In genomic region chr11:66012946-66013761, GRCh38 we compare ENCODE assay signal across 18 cellular contexts. TPM values are rescaled to one million over a fixed set of nuclear protein-coding genes. Genes with fewer than 3 reads are reported as not detected.
DNase-seq lines count a peak whose midpoint lies in the region; ATAC-seq and TF ChIP-seq lines count a peak whose summit lies in the region.
"Had no signal": no experiment of that assay in that cellular context is flagged by ENCODE, and none has a peak within 500 bp of the region (broad histone marks: within the 10 kb centered on the region; RNA-seq: fewer than 3 reads in every experiment).

No MANE protein-coding gene starts in this region.

- H3K27me3 Mint-ChIP-seq in activated T-cell treated with anti-CD3 and anti-CD28 coated beads, Interleukin-2, amount 50 U/mL, for 72 hours (ENCODE audit: low read depth), result peaks cover 21% of the 10 kb centered on the region

- no peaks in the 10 kb centered on the region for H3F3A ChIP-seq in smooth muscle cell (ENCODE audit: low read depth)

- H3K79me2 ChIP-seq in smooth muscle cell (ENCODE audit: low read depth), result no peaks in the 10 kb centered on the region

- no peaks in the 10 kb centered on the region for H3K9me3 Mint-ChIP-seq in activated T-cell treated with anti-CD3 and anti-CD28 coated beads, Interleukin-2, amount 50 U/mL, for 72 hours
- H3K9me3 Mint-ChIP-seq: activated CD4-positive, alpha-beta T cell treated with anti-CD3 and anti-CD28 coated beads, Interleukin-2, amount 10 ng/mL, durations not matched to agents 7 days and 5 days; nephron; stimulated activated naive B cell treated with anti-CD40 and anti-IgM and Interleukin-4, amounts not matched to agents 10 μg/mL and 1 μg/mL and 100 μg/mL, for 72 hours; T-cell had no signal

- H3K27ac Mint-ChIP-seq in activated T-cell treated with anti-CD3 and anti-CD28 coated beads, Interleukin-2, amount 50 U/mL, for 72 hours, result no peak overlapping the region
- H3K27ac Mint-ChIP-seq: activated CD4-positive, alpha-beta T cell treated with anti-CD3 and anti-CD28 coated beads, Interleukin-2, amount 10 ng/mL, durations not matched to agents 7 days and 5 days; nephron; stimulated activated naive B cell treated with anti-CD40 and anti-IgM and Interleukin-4, amounts not matched to agents 10 μg/mL and 1 μg/mL and 100 μg/mL, for 72 hours; T-cell had no signal

- H3K4me1 ChIP-seq in smooth muscle cell (ENCODE audit: low read depth), result no peaks in the 10 kb centered on the region

- no peak overlapping the region for H3K4me3 ChIP-seq in epithelial cell of esophagus (ENCODE audit: low read length)
- H3K4me3 ChIP-seq in smooth muscle cell, result no peak overlapping the region
- H3K4me3 ChIP-seq: left ventricle myocardium inferior, right atrium auricular region had no signal

- H3K4me2 ChIP-seq in smooth muscle cell, result no peak overlapping the region

- peaks cover 7% of the 10 kb centered on the region for H3K4me1 Mint-ChIP-seq in activated T-cell treated with anti-CD3 and anti-CD28 coated beads, Interleukin-2, amount 50 U/mL, for 72 hours (ENCODE audit: low read depth)
- H3K4me1 Mint-ChIP-seq: activated CD4-positive, alpha-beta T cell treated with anti-CD3 and anti-CD28 coated beads, Interleukin-2, amount 10 ng/mL, durations not matched to agents 7 days and 5 days; nephron had no signal

- no peak overlapping the region for H2AFZ ChIP-seq in smooth muscle cell (ENCODE audit: low read depth)

- H3K9me3 ChIP-seq in smooth muscle cell (replicated peaks; ENCODE audit: low read depth), result no peaks in the 10 kb centered on the region
- H3K9me3 ChIP-seq: left ventricle myocardium inferior, right atrium auricular region had no signal

- TF ChIP-seq CTCF in epithelial cell of esophagus (IDR thresholded peaks at IDR 0.05; ENCODE audit: insufficient read depth, low read depth, low read length, missing control alignments) (no peak), smooth muscle cell (IDR thresholded peaks at IDR 0.05; ENCODE audit: borderline replicate concordance, insufficient read depth, poor library complexity, severe bottlenecking) (no peak)

- 72% methylated on average over 12 of the region's 12 CpGs for WGBS in smooth muscle cell (ENCODE audit: low lambda C conversion rate)

- H3K27me3 ChIP-seq in smooth muscle cell (ENCODE audit: low read depth), result peaks cover 14% of the 10 kb centered on the region

- H3K4me3 Mint-ChIP-seq in activated T-cell treated with anti-CD3 and anti-CD28 coated beads, Interleukin-2, amount 50 U/mL, for 72 hours, result no peak overlapping the region
- H3K4me3 Mint-ChIP-seq: activated CD4-positive, alpha-beta T cell treated with anti-CD3 and anti-CD28 coated beads, Interleukin-2, amount 10 ng/mL, durations not matched to agents 7 days and 5 days; nephron; stimulated activated naive B cell treated with anti-CD40 and anti-IgM and Interleukin-4, amounts not matched to agents 10 μg/mL and 1 μg/mL and 100 μg/mL, for 72 hours had no signal

- DNase-seq in DMS53 (lab: John Stamatoyannopoulos, UW) (peak; percentile 25), DMS53 treated with DMSO at 0.1 percent for 48 hours (lab: John Stamatoyannopoulos, UW; ENCODE audit: unreplicated experiment) (no peak), NCI-H226 (peak; percentile 56), epithelial cell of esophagus (ENCODE audit: low read depth) (peak; percentile 75), smooth muscle cell (lab: John Stamatoyannopoulos, UW; ENCODE audit: unreplicated experiment) (no peak), NAMALWA (ENCODE audit: low spot score) (no peak)
- DNase-seq in stimulated activated CD4-positive, alpha-beta T cell treated with anti-CD3 and anti-CD28 coated beads, Interleukin-15, amount 100 ng/mL, for 24 hours, result no peak
- DNase-seq in activated T-cell treated with anti-CD3 and anti-CD28 coated beads, Interleukin-2, amount 50 U/mL, for 72 hours, result no peak
- DNase-seq: activated CD4-positive, alpha-beta T cell treated with anti-CD3 and anti-CD28 coated beads, Interleukin-2, amount 10 ng/mL, durations not matched to agents 7 days and 5 days; COR-L47; left ventricle myocardium inferior; NCI-H1048; stimulated activated naive B cell treated with anti-CD40 and anti-IgM and Interleukin-4, amounts not matched to agents 10 μg/mL and 1 μg/mL and 100 μg/mL, for 72 hours had no signal

- no peaks in the 10 kb centered on the region for H3K36me3 Mint-ChIP-seq in activated T-cell treated with anti-CD3 and anti-CD28 coated beads, Interleukin-2, amount 50 U/mL, for 72 hours (ENCODE audit: insufficient read depth in 2 of 2)
- H3K36me3 Mint-ChIP-seq: stimulated activated naive B cell treated with anti-CD40 and anti-IgM and Interleukin-4, amounts not matched to agents 10 μg/mL and 1 μg/mL and 100 μg/mL, for 72 hours; T-cell had no signal

- H3K9ac ChIP-seq in smooth muscle cell (ENCODE audit: low read depth), result no peak overlapping the region

- no peaks in the 10 kb centered on the region for H4K20me1 ChIP-seq in smooth muscle cell (ENCODE audit: low read depth)

- no peaks in the 10 kb centered on the region for H3K36me3 ChIP-seq in smooth muscle cell (ENCODE audit: low read depth)
- H3K36me3 ChIP-seq: left ventricle myocardium inferior, right atrium auricular region had no signal

- H3K27ac ChIP-seq in smooth muscle cell (ENCODE audit: low read depth), result peak overlapping the region; percentile 59
- H3K27ac ChIP-seq: 22Rv1, left ventricle myocardium inferior, right atrium auricular region had no signal

- no peak for ATAC-seq in activated T-cell treated with anti-CD3 and anti-CD28 coated beads, Interleukin-2, amount 50 U/mL, for 72 hours (replicated peaks in 1 of 2)
- ATAC-seq: stimulated activated naive B cell treated with anti-CD40 and anti-IgM and Interleukin-4, amounts not matched to agents 10 μg/mL and 1 μg/mL and 100 μg/mL, for 72 hours; T-cell had no signal

RNA-seq across cellular contexts. Expression of gene CST6, which starts 1.3 kb away (rescaled TPM):
- 54.1 and 97.0 TPM in 2 replicates for total RNA-seq in smooth muscle cell
- 37.6 and 118 TPM in 2 replicates for polyA plus RNA-seq in smooth muscle cell
- under 1 TPM; 0.34 to 0.79 TPM for total RNA-seq in activated T-cell treated with anti-CD3 and anti-CD28 coated beads, Interleukin-2, amount 50 U/mL, for 72 hours
- total RNA-seq: activated CD4-positive, alpha-beta T cell treated with anti-CD3 and anti-CD28 coated beads, Interleukin-2, amount 10 ng/mL, durations not matched to agents 7 days and 5 days; chondrocyte; left ventricle myocardium inferior; T-cell had no signal

RNA-seq across cellular contexts. Expression of gene BANF1, which starts 10.9 kb away (rescaled TPM):
- total RNA-seq in smooth muscle cell, result 42.9 and 61.7 TPM in 2 replicates
- polyA plus RNA-seq in smooth muscle cell, result 269 and 274 TPM in 2 replicates
- total RNA-seq in activated T-cell treated with anti-CD3 and anti-CD28 coated beads, Interleukin-2, amount 50 U/mL, for 72 hours, result 100 to 1,000 TPM; 166 to 174 TPM

RNA-seq across cellular contexts. Expression of gene EIF1AD, which starts 11.2 kb away (rescaled TPM):
- 29.3 and 32.0 TPM in 2 replicates for total RNA-seq in smooth muscle cell
- polyA plus RNA-seq in smooth muscle cell, result 26.6 and 29.3 TPM in 2 replicates
- total RNA-seq in activated T-cell treated with anti-CD3 and anti-CD28 coated beads, Interleukin-2, amount 50 U/mL, for 72 hours, result 10 to 100 TPM; 39.1 to 40.8 TPM

RNA-seq across cellular contexts. Expression of gene CATSPER1, which starts 13.1 kb away (rescaled TPM):
- not detected in 2 replicates for total RNA-seq in smooth muscle cell
- polyA plus RNA-seq in smooth muscle cell, result 0.55 and 1.7 TPM in 2 replicates
- total RNA-seq in activated T-cell treated with anti-CD3 and anti-CD28 coated beads, Interleukin-2, amount 50 U/mL, for 72 hours, result under 1 TPM in 1 of 2 donors, not detected in 1; 0.49 TPM
- total RNA-seq: activated CD4-positive, alpha-beta T cell treated with anti-CD3 and anti-CD28 coated beads, Interleukin-2, amount 10 ng/mL, durations not matched to agents 7 days and 5 days; chondrocyte; left ventricle myocardium inferior; right atrium auricular region; T-cell had no signal

RNA-seq across cellular contexts. Expression of gene GAL3ST3, which starts 35.8 kb away (rescaled TPM):
- total RNA-seq in smooth muscle cell, result 0.27 TPM in 1 of 2 replicates, not detected in the other
- 0.23 TPM in 1 of 2 replicates, not detected in the other for polyA plus RNA-seq in smooth muscle cell
- under 1 TPM; 0.36 to 0.42 TPM for total RNA-seq in activated T-cell treated with anti-CD3 and anti-CD28 coated beads, Interleukin-2, amount 50 U/mL, for 72 hours
- total RNA-seq: activated CD4-positive, alpha-beta T cell treated with anti-CD3 and anti-CD28 coated beads, Interleukin-2, amount 10 ng/mL, durations not matched to agents 7 days and 5 days had no signal

Comparison
In these comparisons a context has a peak if more than half of its experiments do, and no peak if none do; other contexts are left out.
1. DNase-seq: peak in DMS53 (single experiment), NCI-H226 (single experiment) and epithelial cell of esophagus (single experiment); none in DMS53 treated with DMSO at 0.1 percent for 48 hours (single experiment), smooth muscle cell (single experiment), stimulated activated CD4-positive, alpha-beta T cell treated with anti-CD3 and anti-CD28 coated beads, Interleukin-15, amount 100 ng/mL, for 24 hours (single experiment), NAMALWA (single experiment) and activated T-cell treated with anti-CD3 and anti-CD28 coated beads, Interleukin-2, amount 50 U/mL, for 72 hours (0 of 2).
2. RNA of gene CST6, which starts 1.3 kb away (total RNA-seq): 54.1 to 97.0 TPM in smooth muscle cell; 0.34 to 0.79 TPM in activated T-cell treated with anti-CD3 and anti-CD28 coated beads, Interleukin-2, amount 50 U/mL, for 72 hours; every median in the first group is over 10 times any median in the second.